In the genomic region with DNA sequence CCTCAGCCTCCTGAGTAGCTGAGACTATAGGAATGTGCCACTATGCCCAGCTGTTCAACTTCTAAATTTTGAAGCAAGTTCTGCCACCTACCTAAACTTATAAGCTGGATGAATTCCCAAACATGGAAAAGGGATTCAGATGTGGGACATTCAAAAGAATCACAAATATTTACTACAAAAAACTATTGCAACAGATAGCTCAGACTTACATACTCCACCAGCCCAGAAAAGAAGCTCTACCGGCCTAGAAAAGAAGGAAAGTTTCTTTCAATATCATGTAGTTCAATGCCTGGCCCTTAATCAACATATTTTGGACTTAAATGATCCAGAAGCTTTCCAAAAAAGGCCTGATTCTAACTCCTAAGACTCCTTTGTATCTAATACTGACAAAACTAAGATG, we compare ENCODE assay signal across 18 cellular contexts. TPM values are rescaled to one million over a fixed set of nuclear protein-coding genes. Genes with fewer than 3 reads are reported as not detected.
"Had no signal": no experiment of that assay in that cellular context is flagged by ENCODE, and none has a peak within 500 bp of the region (broad histone marks: within the 10 kb centered on the region; RNA-seq: fewer than 3 reads in every experiment).

No MANE protein-coding gene starts in this region.

- H3K27ac Mint-ChIP-seq: activated T-helper 1 cell treated with anti-CD3 and anti-CD28 coated beads, Interleukin-12 subunit alpha, Interleukin-12 subunit beta, Interleukin-2, Interleukin-4 antibody, amounts not matched to agents 30 ng/mL and 10 ng/mL and 1 ng/mL, durations not matched to agents 14 hours and 24 hours and 36 hours; naive thymus-derived CD4-positive, alpha-beta T cell; stimulated activated naive B cell treated with anti-CD40 and anti-IgM and Interleukin-4, amounts not matched to agents 10 μg/mL and 1 μg/mL and 100 μg/mL, for 72 hours had no signal

- H3K36me3 Mint-ChIP-seq: naive thymus-derived CD4-positive, alpha-beta T cell; stimulated activated naive B cell treated with anti-CD40 and anti-IgM and Interleukin-4, amounts not matched to agents 10 μg/mL and 1 μg/mL and 100 μg/mL, for 72 hours had no signal

- H3K4me1 ChIP-seq: esophagus muscularis mucosa, parathyroid adenoma had no signal

- DNase-seq: activated CD4-positive, alpha-beta T cell treated with anti-CD3 and anti-CD28 coated beads, Interleukin-2, amount 50 U/mL, for 1 hour; kidney glomerular epithelial cell; mucosa of descending colon; naive thymus-derived CD4-positive, alpha-beta T cell; retina; stimulated activated CD4-positive, alpha-beta T cell treated with anti-CD3 and anti-CD28 coated beads, Interleukin-2, amount 100 ng/mL, for 48 hours; stimulated activated naive B cell treated with anti-CD40 and anti-IgM and Interleukin-4, amounts not matched to agents 10 μg/mL and 1 μg/mL and 100 μg/mL, for 72 hours; T-helper 1 cell; T1000; transverse colon had no signal

- H2AFZ ChIP-seq: parathyroid adenoma had no signal

- H3K9ac ChIP-seq: parathyroid adenoma had no signal

- H3K27me3 ChIP-seq: ascending aorta, esophagus muscularis mucosa, transverse colon had no signal

- H3K36me3 ChIP-seq: ascending aorta, esophagus muscularis mucosa, neutrophil, transverse colon had no signal

- H3K9me3 ChIP-seq: ascending aorta, esophagus muscularis mucosa, mucosa of descending colon, neutrophil, transverse colon had no signal

- H3K4me3 ChIP-seq: ascending aorta, esophagus muscularis mucosa, lung, mucosa of descending colon, transverse colon had no signal

- ATAC-seq: activated CD4-positive, CD25-positive, alpha-beta regulatory T cell treated with anti-CD3 and anti-CD28 coated beads, Interleukin-2, amount 50 U/mL, for 24 hours; mucosa of descending colon; naive thymus-derived CD4-positive, alpha-beta T cell; stimulated activated naive B cell treated with anti-CD40 and anti-IgM and Interleukin-4, amounts not matched to agents 10 μg/mL and 1 μg/mL and 100 μg/mL, for 72 hours had no signal

- H3K4me1 Mint-ChIP-seq: naive thymus-derived CD4-positive, alpha-beta T cell; stimulated activated naive B cell treated with anti-CD40 and anti-IgM and Interleukin-4, amounts not matched to agents 10 μg/mL and 1 μg/mL and 100 μg/mL, for 72 hours had no signal

- H3K79me2 ChIP-seq: parathyroid adenoma had no signal

- H3K4me3 Mint-ChIP-seq: activated T-helper 1 cell treated with anti-CD3 and anti-CD28 coated beads, Interleukin-12 subunit alpha, Interleukin-12 subunit beta, Interleukin-2, Interleukin-4 antibody, amounts not matched to agents 30 ng/mL and 10 ng/mL and 1 ng/mL, durations not matched to agents 14 hours and 24 hours and 36 hours; naive thymus-derived CD4-positive, alpha-beta T cell; stimulated activated naive B cell treated with anti-CD40 and anti-IgM and Interleukin-4, amounts not matched to agents 10 μg/mL and 1 μg/mL and 100 μg/mL, for 72 hours had no signal

- H3K27ac ChIP-seq: esophagus muscularis mucosa, neutrophil, parathyroid adenoma, transverse colon had no signal

- H3K9me3 Mint-ChIP-seq: activated T-helper 1 cell treated with anti-CD3 and anti-CD28 coated beads, Interleukin-12 subunit alpha, Interleukin-12 subunit beta, Interleukin-2, Interleukin-4 antibody, amounts not matched to agents 30 ng/mL and 10 ng/mL and 1 ng/mL, durations not matched to agents 14 hours and 24 hours and 36 hours; stimulated activated naive B cell treated with anti-CD40 and anti-IgM and Interleukin-4, amounts not matched to agents 10 μg/mL and 1 μg/mL and 100 μg/mL, for 72 hours had no signal

RNA-seq across cellular contexts. Expression of a gene that starts 23.8 kb away (rescaled TPM):
- total RNA-seq: activated CD8-positive, alpha-beta memory T cell treated with anti-CD3 and anti-CD28 coated beads for 36 hours had no signal
- polyA plus RNA-seq: naive thymus-derived CD4-positive, alpha-beta T cell had no signal
